ENCODE assay signal across 9 cellular contexts in the genomic region with DNA sequence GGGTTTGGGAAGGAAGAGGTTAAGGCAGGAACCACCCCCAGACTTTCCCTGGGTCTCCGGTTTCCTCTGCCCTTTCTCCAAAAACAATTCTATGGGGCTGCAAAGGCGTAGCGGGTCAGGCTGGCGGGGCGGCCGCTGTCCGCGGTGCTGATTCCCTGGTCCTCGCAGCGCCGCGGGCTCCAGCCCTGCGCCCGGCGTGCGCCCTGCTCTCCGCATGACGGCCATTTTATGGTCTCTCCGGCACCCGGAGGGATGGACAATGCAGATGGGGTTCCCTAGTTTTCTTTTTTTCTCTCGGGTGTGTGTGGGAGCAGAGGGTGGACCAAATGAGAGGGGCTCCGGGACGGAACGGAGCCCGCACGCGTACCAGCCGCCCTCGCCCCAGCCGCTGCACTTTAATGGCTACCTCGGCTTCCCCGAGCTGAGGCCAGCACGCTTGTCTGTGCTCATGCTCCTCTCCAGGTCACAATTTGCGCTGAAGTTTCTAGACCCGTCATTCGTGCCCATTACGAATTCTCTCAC. TPM values are rescaled to one million over a fixed set of nuclear protein-coding genes. Genes with fewer than 3 reads are reported as not detected.
A peak's percentile ranks its signal among the peaks of the same experiment; 100 is the strongest.
DNase-seq lines count a peak whose midpoint lies in the region; ATAC-seq and TF ChIP-seq lines count a peak whose summit lies in the region.
"Had no signal": no experiment of that assay in that cellular context is flagged by ENCODE, and none has a peak within 500 bp of the region (broad histone marks: within the 10 kb centered on the region; RNA-seq: fewer than 3 reads in every experiment).

No MANE protein-coding gene starts in this region.

- peak; percentile 67 to 95 (median 94) for DNase-seq in NCI-H1417 (lab: John Stamatoyannopoulos, UW)
- DNase-seq in NCI-H1417 treated with DMSO at 0.1 percent for 48 hours (lab: John Stamatoyannopoulos, UW) = no peak
- DNase-seq in fibroblast of peridontal ligament (ENCODE audit: extremely low read depth) = peak; percentile 18
- DNase-seq in neuronal stem cell (ENCODE audit: low spot score) = peak; percentile 89
- DNase-seq in stimulated activated naive B cell treated with anti-CD40 and anti-IgM and Interleukin-4, amounts not matched to agents 10 μg/mL and 1 μg/mL and 100 μg/mL, for 72 hours = no peak
- no peak for DNase-seq in ureter (ENCODE audit: low spot score)

- peaks cover 4 to 10% of the 10 kb centered on the region in 2 donors for H3K4me1 Mint-ChIP-seq in stimulated activated naive B cell treated with anti-CD40 and anti-IgM and Interleukin-4, amounts not matched to agents 10 μg/mL and 1 μg/mL and 100 μg/mL, for 72 hours
- H3K4me1 Mint-ChIP-seq: memory B cell had no signal

- no peak overlapping the region for H3K14ac ChIP-seq in neuronal stem cell (ENCODE audit: low read length)

- no peak for ATAC-seq in stimulated activated naive B cell treated with anti-CD40 and anti-IgM and Interleukin-4, amounts not matched to agents 10 μg/mL and 1 μg/mL and 100 μg/mL, for 72 hours (replicated peaks)
- ATAC-seq in HG03342 (IDR thresholded peaks at IDR 0.05; ENCODE audit: unreplicated experiment) = no peak

- H3K27me3 Mint-ChIP-seq in stimulated activated naive B cell treated with anti-CD40 and anti-IgM and Interleukin-4, amounts not matched to agents 10 μg/mL and 1 μg/mL and 100 μg/mL, for 72 hours = peaks cover 58 to 73% of the 10 kb centered on the region in 2 donors

- H3K9me3 Mint-ChIP-seq in stimulated activated naive B cell treated with anti-CD40 and anti-IgM and Interleukin-4, amounts not matched to agents 10 μg/mL and 1 μg/mL and 100 μg/mL, for 72 hours = peaks cover 6 to 11% of the 10 kb centered on the region in 2 donors

- peak overlapping the region; percentile 84 for H3K27ac ChIP-seq in neuronal stem cell (replicated peaks; ENCODE audit: low read length)

- H3K4me3 ChIP-seq in neuronal stem cell (ENCODE audit: low read length in 2 of 2) = peak overlapping the region; percentile 42 to 86

- H3K9me3 ChIP-seq in neuronal stem cell (replicated peaks in 1 of 2; ENCODE audit: control insufficient read depth in 2 of 2, insufficient read depth in 1 of 2, low read depth in 1 of 2, low read length in 2 of 2) = no peaks in the 10 kb centered on the region

- H3K4ac ChIP-seq in neuronal stem cell (ENCODE audit: low read length) = no peak overlapping the region

- no peak overlapping the region for H2AK5ac ChIP-seq in neuronal stem cell (ENCODE audit: low read depth, low read length)

- H3K4me3 Mint-ChIP-seq in stimulated activated naive B cell treated with anti-CD40 and anti-IgM and Interleukin-4, amounts not matched to agents 10 μg/mL and 1 μg/mL and 100 μg/mL, for 72 hours = no peak overlapping the region
- H3K4me3 Mint-ChIP-seq: memory B cell had no signal

- H4K91ac ChIP-seq in neuronal stem cell (ENCODE audit: low read depth, low read length, poor library complexity) = no peak overlapping the region

- peak overlapping the region; percentile 90 for H2AFZ ChIP-seq in neuronal stem cell (ENCODE audit: low read length)

- H3K79me1 ChIP-seq in neuronal stem cell (ENCODE audit: low read depth, low read length) = no peaks in the 10 kb centered on the region

- H4K8ac ChIP-seq in neuronal stem cell (ENCODE audit: low read depth, low read length) = no peak overlapping the region

- peak overlapping the region; percentile 89 for H2BK5ac ChIP-seq in neuronal stem cell (ENCODE audit: low read length)

- no peak overlapping the region for H2BK15ac ChIP-seq in neuronal stem cell (ENCODE audit: low read length)

- no peak overlapping the region for H3K27ac Mint-ChIP-seq in stimulated activated naive B cell treated with anti-CD40 and anti-IgM and Interleukin-4, amounts not matched to agents 10 μg/mL and 1 μg/mL and 100 μg/mL, for 72 hours
- H3K27ac Mint-ChIP-seq: memory B cell had no signal

- peaks cover 0 to 76% (median 3%) of the 10 kb centered on the region in 3 experiments for H3K27me3 ChIP-seq in neuronal stem cell (ENCODE audit: control insufficient read depth in 3 of 3, insufficient read depth in 3 of 3, low read depth in 1 of 3, low read length in 3 of 3)

- H3K36me3 Mint-ChIP-seq in stimulated activated naive B cell treated with anti-CD40 and anti-IgM and Interleukin-4, amounts not matched to agents 10 μg/mL and 1 μg/mL and 100 μg/mL, for 72 hours = peaks cover 7% of the 10 kb centered on the region in 2 donors
- H3K36me3 Mint-ChIP-seq: memory B cell had no signal

- no peak overlapping the region for H3K23ac ChIP-seq in neuronal stem cell (ENCODE audit: low read depth, low read length, poor library complexity)

- H3K36me3 ChIP-seq in neuronal stem cell (replicated peaks in 1 of 2; ENCODE audit: control insufficient read depth in 2 of 2, insufficient read depth in 2 of 2, low read length in 2 of 2) = no peaks in the 10 kb centered on the region

- peak overlapping the region; percentile 99 for H3K4me2 ChIP-seq in neuronal stem cell (ENCODE audit: insufficient read depth, low read length, poor library complexity, severe bottlenecking)

- peak overlapping the region; percentile 63 for H3K18ac ChIP-seq in neuronal stem cell (ENCODE audit: low read length)

- WGBS in neuronal stem cell (ENCODE audit: extremely low coverage in 2 of 2, insufficient read length in 2 of 2, insufficient replicate concordance in 1 of 2), 2 donors = no CpG with 5 or more reads among the region's 37 CpGs

- H3K4me1 ChIP-seq in neuronal stem cell (ENCODE audit: control insufficient read depth in 2 of 2, insufficient read depth in 1 of 2, low read depth in 1 of 2, low read length in 2 of 2) = peaks cover 0 to 2% of the 10 kb centered on the region in 2 donors

- no peak overlapping the region for H2BK120ac ChIP-seq in neuronal stem cell (ENCODE audit: low read depth, low read length)

- H3K9ac ChIP-seq in neuronal stem cell (ENCODE audit: low read depth, low read length, poor library complexity) = peak overlapping the region; percentile 51

- H2BK12ac ChIP-seq in neuronal stem cell (ENCODE audit: low read length) = no peak overlapping the region

TF ChIP-seq in PFSK-1, 5 proteins besides CTCF, POLR2A, EP300 and RAD21:
- peak; percentile 36; the same call in 1 of the 2 replicates for TF ChIP-seq SIN3A (IDR thresholded peaks at IDR 0.05; ENCODE audit: borderline replicate concordance, insufficient read depth, low read length)
- TF ChIP-seq POLR2AphosphoS5 (IDR thresholded peaks at IDR 0.05; ENCODE audit: low read depth, low read length) = no peak
- no peak for TF ChIP-seq FOXP2 (optimal IDR thresholded peaks at IDR 0.05; ENCODE audit: borderline replicate concordance, extremely low read depth, extremely low read length, insufficient read depth)
- no peak for TF ChIP-seq TAF1 (IDR thresholded peaks at IDR 0.05; ENCODE audit: borderline replicate concordance, insufficient read depth, low read length)
- TF ChIP-seq, protein P1, sequence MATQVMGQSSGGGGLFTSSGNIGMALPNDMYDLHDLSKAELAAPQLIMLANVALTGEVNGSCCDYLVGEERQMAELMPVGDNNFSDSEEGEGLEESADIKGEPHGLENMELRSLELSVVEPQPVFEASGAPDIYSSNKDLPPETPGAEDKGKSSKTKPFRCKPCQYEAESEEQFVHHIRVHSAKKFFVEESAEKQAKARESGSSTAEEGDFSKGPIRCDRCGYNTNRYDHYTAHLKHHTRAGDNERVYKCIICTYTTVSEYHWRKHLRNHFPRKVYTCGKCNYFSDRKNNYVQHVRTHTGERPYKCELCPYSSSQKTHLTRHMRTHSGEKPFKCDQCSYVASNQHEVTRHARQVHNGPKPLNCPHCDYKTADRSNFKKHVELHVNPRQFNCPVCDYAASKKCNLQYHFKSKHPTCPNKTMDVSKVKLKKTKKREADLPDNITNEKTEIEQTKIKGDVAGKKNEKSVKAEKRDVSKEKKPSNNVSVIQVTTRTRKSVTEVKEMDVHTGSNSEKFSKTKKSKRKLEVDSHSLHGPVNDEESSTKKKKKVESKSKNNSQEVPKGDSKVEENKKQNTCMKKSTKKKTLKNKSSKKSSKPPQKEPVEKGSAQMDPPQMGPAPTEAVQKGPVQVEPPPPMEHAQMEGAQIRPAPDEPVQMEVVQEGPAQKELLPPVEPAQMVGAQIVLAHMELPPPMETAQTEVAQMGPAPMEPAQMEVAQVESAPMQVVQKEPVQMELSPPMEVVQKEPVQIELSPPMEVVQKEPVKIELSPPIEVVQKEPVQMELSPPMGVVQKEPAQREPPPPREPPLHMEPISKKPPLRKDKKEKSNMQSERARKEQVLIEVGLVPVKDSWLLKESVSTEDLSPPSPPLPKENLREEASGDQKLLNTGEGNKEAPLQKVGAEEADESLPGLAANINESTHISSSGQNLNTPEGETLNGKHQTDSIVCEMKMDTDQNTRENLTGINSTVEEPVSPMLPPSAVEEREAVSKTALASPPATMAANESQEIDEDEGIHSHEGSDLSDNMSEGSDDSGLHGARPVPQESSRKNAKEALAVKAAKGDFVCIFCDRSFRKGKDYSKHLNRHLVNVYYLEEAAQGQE (IDR thresholded peaks at IDR 0.05; ENCODE audit: insufficient read depth in 1 of 2, low read depth in 2 of 2, low read length in 2 of 2) = peak; percentile 92 to 99

RNA-seq across cellular contexts. Expression of a gene that starts 1.6 kb away (rescaled TPM):
- polyA plus RNA-seq in PFSK-1 (2012; ENCODE audit: insufficient read length, low read depth) = not detected
- polyA plus RNA-seq in neuronal stem cell (2013, experiment 1 of 2) = 0.84 TPM
- 0.75 TPM for polyA plus RNA-seq in neuronal stem cell (2013, experiment 2 of 2)
- total RNA-seq in ureter = not detected

Comparison
In these comparisons a context has a peak if more than half of its experiments do, and no peak if none do; other contexts are left out.
1. DNase-seq: peak in NCI-H1417 (3 of 3), fibroblast of peridontal ligament (single experiment) and neuronal stem cell (single experiment); none in NCI-H1417 treated with DMSO at 0.1 percent for 48 hours (single experiment), stimulated activated naive B cell treated with anti-CD40 and anti-IgM and Interleukin-4, amounts not matched to agents 10 μg/mL and 1 μg/mL and 100 μg/mL, for 72 hours (single experiment) and ureter (single experiment).